ENCODE assay signal across 29 cellular contexts in genomic region chr4:2264481-2265041, GRCh38. TPM values are rescaled to one million over a fixed set of nuclear protein-coding genes. Genes with fewer than 3 reads are reported as not detected.
DNase-seq lines count a peak whose midpoint lies in the region; ATAC-seq and FAIRE-seq lines count a peak whose summit lies in the region.
"Had no signal": no experiment of that assay in that cellular context is flagged by ENCODE, and none has a peak within 500 bp of the region (broad histone marks: within the 10 kb centered on the region; RNA-seq: fewer than 3 reads in every experiment).

No MANE protein-coding gene starts in this region.

- intact Hi-C loops in left ventricle myocardium superior (cut with micrococcal nuclease): no loop called here

- H3K27ac ChIP-seq in skeletal muscle tissue (ENCODE audit: low read depth, low read length): peak overlapping the region; percentile 12
- H3K27ac ChIP-seq: SK-N-MC had no signal

- H3K4me1 ChIP-seq in NT2/D1 (ENCODE audit: insufficient read depth, insufficient read length) (peaks cover 48% of the 10 kb centered on the region), skeletal muscle tissue (ENCODE audit: control insufficient read depth in 3 of 3, insufficient read depth in 3 of 3, low read length in 3 of 3) (peaks cover 64 to 80% (median 78%) of the 10 kb centered on the region in 3 donors)

- peak overlapping the region; percentile 50 for H3K9ac ChIP-seq in NT2/D1 (ENCODE audit: insufficient read length, low read depth)
- peak overlapping the region in 1 of 3 donors; percentile 86 for H3K9ac ChIP-seq in skeletal muscle tissue (ENCODE audit: low read depth in 1 of 3, low read length in 3 of 3)

- DNase-seq in NCI-H510A treated with DMSO at 0.1 percent for 48 hours (lab: John Stamatoyannopoulos, UW) (peak; percentile 58), NCI-H510A (lab: John Stamatoyannopoulos, UW) (no peak), NT2/D1 (ENCODE audit: low read depth, low spot score) (no peak), left ventricle myocardium superior (peak; percentile 32), HTR-8/SVneo (ENCODE audit: insufficient read length, low spot score) (no peak), HCEC 1CT (no peak)
- DNase-seq in activated CD4-positive, alpha-beta T cell treated with anti-CD3 and anti-CD28 coated beads, Interleukin-2, amount 50 U/mL, for 1 hour: no peak
- DNase-seq: activated CD8-positive, alpha-beta T cell treated with anti-CD3 and anti-CD28 coated beads for 36 hours; endodermal cell; foreskin fibroblast; H9; naive B cell; NCI-H1694; NCI-H2171 treated with DMSO at 0.1 percent for 48 hours; NCI-H526 treated with DMSO at 0.1 percent for 48 hours; nucleus accumbens; stimulated activated CD4-positive, alpha-beta T cell treated with anti-CD3 and anti-CD28 coated beads, Interleukin-1b, Interleukin-23, amount 100 ng/mL, for 48 hours; stimulated activated CD8-positive, alpha-beta memory T cell treated with anti-CD3 and anti-CD28 coated beads, Interleukin-4, amount 100 ng/mL, for 48 hours; transverse colon had no signal

- no peak overlapping the region for H3K4me3 ChIP-seq in NT2/D1 (ENCODE audit: insufficient read length, low read depth)
- no peak overlapping the region for H3K4me3 ChIP-seq in skeletal muscle tissue (ENCODE audit: low read length in 3 of 3)
- H3K4me3 ChIP-seq: SK-N-MC, smooth muscle cell, transverse colon had no signal

- peaks cover 4% of the 10 kb centered on the region for H3K36me3 ChIP-seq in NT2/D1 (ENCODE audit: insufficient read depth, insufficient read length, low read length)
- H3K36me3 ChIP-seq in skeletal muscle tissue (ENCODE audit: control insufficient read depth in 3 of 3, insufficient read depth in 3 of 3, low read length in 3 of 3): peaks cover 0 to 7% (median 2%) of the 10 kb centered on the region in 3 donors
- H3K36me3 ChIP-seq: transverse colon had no signal

- FAIRE-seq in HTR-8/SVneo (lab: Jason Lieb, UNC): no peak
- FAIRE-seq: bronchial epithelial cell, G401.6, TTC549 had no signal

- peaks cover 19% of the 10 kb centered on the region for H3K27me3 ChIP-seq in NT2/D1 (ENCODE audit: insufficient read depth, insufficient read length)
- no peaks in the 10 kb centered on the region for H3K27me3 ChIP-seq in skeletal muscle tissue (ENCODE audit: control insufficient read depth in 3 of 3, insufficient read depth in 3 of 3, low read length in 3 of 3)
- H3K27me3 ChIP-seq: transverse colon had no signal

- H3K9me3 ChIP-seq in NT2/D1 (ENCODE audit: insufficient read depth, low read length) (no peaks in the 10 kb centered on the region), skeletal muscle tissue (ENCODE audit: control insufficient read depth in 3 of 3, low read length in 3 of 3) (no peaks in the 10 kb centered on the region)
- H3K9me3 ChIP-seq: transverse colon had no signal

- no peak for ATAC-seq in left ventricle myocardium superior
- ATAC-seq: activated CD4-positive, CD25-positive, alpha-beta regulatory T cell treated with anti-CD3 and anti-CD28 coated beads, Interleukin-2, amount 50 U/mL, for 24 hours; activated CD8-positive, alpha-beta T cell treated with anti-CD3 and anti-CD28 coated beads for 36 hours; activated T-helper 17 cell treated with anti-CD3 and anti-CD28 coated beads, Interleukin-2, amount 50 U/mL, for 72 hours; CD8-positive, alpha-beta T cell; esophagus mucosa had no signal

RNA-seq across cellular contexts. Expression of gene MXD4, which starts 2.7 kb away (rescaled TPM):
- total RNA-seq in left ventricle myocardium superior (44.0 TPM), skeletal muscle tissue (21.4 TPM)

RNA-seq across cellular contexts. Expression of gene HAUS3, which starts 22.6 kb away (rescaled TPM):
- total RNA-seq in left ventricle myocardium superior (8.2 TPM), skeletal muscle tissue (6.8 TPM)

RNA-seq across cellular contexts. Expression of gene POLN, which starts 22.6 kb away (rescaled TPM):
- total RNA-seq in left ventricle myocardium superior (1.9 TPM), skeletal muscle tissue (4.2 TPM)

Comparison
In these comparisons a context has a peak if more than half of its experiments do, and no peak if none do; other contexts are left out.
1. DNase-seq: peak in NCI-H510A treated with DMSO at 0.1 percent for 48 hours (single experiment) and left ventricle myocardium superior (single experiment); none in NCI-H510A (single experiment), NT2/D1 (single experiment), activated CD4-positive, alpha-beta T cell treated with anti-CD3 and anti-CD28 coated beads, Interleukin-2, amount 50 U/mL, for 1 hour (single experiment), HTR-8/SVneo (single experiment) and HCEC 1CT (single experiment).